In the genomic region with DNA sequence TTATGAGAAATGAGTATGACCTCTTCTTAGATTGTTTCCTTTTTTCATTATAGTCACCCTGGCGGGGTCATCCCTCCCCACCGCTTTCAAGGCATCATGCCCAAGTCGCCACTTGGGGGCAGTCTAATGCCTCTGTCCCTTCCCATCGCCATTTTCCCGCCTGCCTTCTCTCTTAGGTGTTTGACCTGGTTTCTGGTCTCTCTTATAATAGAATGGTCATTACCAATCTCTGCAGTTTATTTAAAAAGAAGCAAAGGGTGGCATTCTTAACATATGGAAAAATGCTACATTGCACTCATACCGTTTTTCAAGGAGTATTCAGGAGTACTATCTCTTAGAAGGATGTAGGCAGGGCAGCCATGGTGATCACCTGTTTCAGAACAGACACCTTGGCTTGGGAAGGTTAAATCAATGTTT, we compare ENCODE assay signal across 8 cellular contexts. TPM values are rescaled to one million over a fixed set of nuclear protein-coding genes. Genes with fewer than 3 reads are reported as not detected.
DNase-seq lines count a peak whose midpoint lies in the region; ATAC-seq, FAIRE-seq and TF ChIP-seq lines count a peak whose summit lies in the region.

No MANE protein-coding gene starts in this region.

- BruUV-seq in HCT116 (replicated peaks; lab: Mats Ljungman, UMichigan) (no TSS peak), K562 (replicated peaks; lab: Mats Ljungman, UMichigan) (no TSS peak)

- H3K9me2 ChIP-seq in HCT116 (ENCODE audit: insufficient read depth) = no peaks in the 10 kb centered on the region

- 0 out of 2 replicates have a peak, but pooled peaks have one; percentile 2 for TF ChIP-seq EP300 in K562 (IDR thresholded peaks at IDR 0.05; ENCODE audit: low read length)

- H3K9me1 ChIP-seq in K562 (ENCODE audit: control insufficient read depth, insufficient read depth, low read length) = no peaks in the 10 kb centered on the region

- ATAC-seq in HCT116 = peak; percentile 97
- ATAC-seq in K562 = peak; percentile 96
- ATAC-seq in HG02571 (IDR thresholded peaks at IDR 0.05; ENCODE audit: unreplicated experiment) = no peak

- H3K9ac ChIP-seq in HCT116 (ENCODE audit: low read length) = no peak overlapping the region
- H3K9ac ChIP-seq in K562 (ENCODE audit: insufficient read depth in 1 of 2, low read depth in 2 of 2, low read length in 2 of 2) = no peak overlapping the region

- H2AFZ ChIP-seq in HCT116 (ENCODE audit: low read depth, low read length, poor library complexity, severe bottlenecking) = peak overlapping the region; percentile 100
- peak overlapping the region; percentile 73 for H2AFZ ChIP-seq in K562 (ENCODE audit: low read depth, low read length)

- no peak for TF ChIP-seq POLR2A in HCT116 (IDR thresholded peaks at IDR 0.05; ENCODE audit: borderline replicate concordance, extremely low read depth, insufficient read depth, insufficient read length)
- no peak for TF ChIP-seq POLR2A in K562 (conservative IDR thresholded peaks at IDR 0.05)

- RAD21 ChIA-PET in HCT116 (lab: Charles Lee; ENCODE audit: low non-redundant PET in 1 of 2, low total read pairs in 2 of 2, uncharacterized antibody in 2 of 2, unreplicated experiment in 2 of 2) = interaction anchor here in 1 of 2 experiments (1.4 kb wide), 1 partner anchor 328 kb away, joined by 3 read pairs; no protein-coding TSS in a partner anchor

- FAIRE-seq in TTC549 (lab: Jason Lieb, UNC) (peak; percentile 95), K562 (lab: Jason Lieb, UNC) (peak; percentile 87)

- H3K4me2 ChIP-seq in HCT116 (ENCODE audit: low read length) (peak overlapping the region; percentile 20; the same call in 1 of the 2 replicates), K562 (ENCODE audit: insufficient read depth, low read length) (no peak overlapping the region)

- H3K4me1 ChIP-seq in HCT116 (ENCODE audit: control insufficient read depth in 1 of 2, insufficient read depth in 2 of 2, low read length in 2 of 2) (0 out of 4 replicates have a peak, but pooled peaks cover 0 to 3% of the 10 kb centered on the region in 2 experiments), K562 (replicated peaks in 1 of 2; ENCODE audit: control insufficient read depth in 2 of 2, insufficient read depth in 2 of 2, low read length in 2 of 2) (peaks cover 0 to 10% of the 10 kb centered on the region in 2 experiments; a peak in 2 of 5 replicates)

- no peaks in the 10 kb centered on the region for H3K79me2 ChIP-seq in HCT116 (ENCODE audit: insufficient read depth, low read length)
- H3K79me2 ChIP-seq in K562 (ENCODE audit: control insufficient read depth, insufficient read depth, low read length) = no peaks in the 10 kb centered on the region

- no peaks in the 10 kb centered on the region for H4K20me1 ChIP-seq in HCT116 (ENCODE audit: insufficient read depth)
- H4K20me1 ChIP-seq in K562 (replicated peaks; ENCODE audit: control insufficient read depth, insufficient read depth, low read length) = no peaks in the 10 kb centered on the region

- no peak overlapping the region for H3K4me3 ChIP-seq in HCT116 (replicated peaks in 1 of 2; ENCODE audit: low read depth in 1 of 2, low read length in 2 of 2)
- no peak overlapping the region for H3K4me3 ChIP-seq in K562

- TF ChIP-seq CTCF in HCT116 (IDR thresholded peaks at IDR 0.05 in 2 of 3, conservative IDR thresholded peaks at IDR 0.05 in 1 of 3; ENCODE audit: borderline replicate concordance in 1 of 3, insufficient read depth in 1 of 3, low read depth in 2 of 3, low read length in 2 of 3) = peak; percentile 84 to 94 (median 91)
- peak; percentile 93 to 98 (median 97) for TF ChIP-seq CTCF in K562 (IDR thresholded peaks at IDR 0.05 in 2 of 3, conservative IDR thresholded peaks at IDR 0.05 in 1 of 3; ENCODE audit: insufficient read depth in 2 of 3, low read depth in 1 of 3, low read length in 3 of 3)

- intact Hi-C loops in HCT116 (cut with micrococcal nuclease) = loop anchor here (2.0 to 5.0 kb wide), 5 partner anchors 99 to 633 kb away; partner anchors contain the start of gene XPR1
- intact Hi-C loops in K562 (cut with micrococcal nuclease) = loop anchor here (1.0 to 2.0 kb wide), 5 partner anchors 17 to 327 kb away; partner anchors contain the start of gene XPR1

- CTCF ChIA-PET in HCT116 (lab: Charles Lee) = interaction anchor here (2.8 kb wide), 1 partner anchor 329 kb away, joined by 18 read pairs; no protein-coding TSS in a partner anchor
- CTCF ChIA-PET in K562 (lab: Yijun Ruan, JAX; ENCODE audit: low intra/inter-chr PET ratio) = interaction anchor here (0.8 to 4.0 kb wide), 3 partner anchors 18 to 330 kb away, joined by 3 to 54 read pairs (median 5); no protein-coding TSS in a partner anchor

- peak; percentile 94 for TF ChIP-seq RAD21 in HCT116 (IDR thresholded peaks at IDR 0.05; ENCODE audit: low read depth)
- TF ChIP-seq RAD21 in K562 (CRISPR knock-in tag; conservative IDR thresholded peaks at IDR 0.05 in 1 of 2, IDR thresholded peaks at IDR 0.05 in 1 of 2) = peak; percentile 99

- H3K9me3 ChIP-seq in HCT116 (ENCODE audit: control insufficient read depth in 1 of 2, insufficient read depth in 1 of 2, low read depth in 1 of 2, low read length in 2 of 2) = no peaks in the 10 kb centered on the region
- no peaks in the 10 kb centered on the region for H3K9me3 ChIP-seq in K562 (replicated peaks; ENCODE audit: control insufficient read depth, insufficient read depth, low read depth, low read length)

- H3K27me3 ChIP-seq in HCT116 (ENCODE audit: insufficient read depth, low read length) (no peaks in the 10 kb centered on the region), K562 (ENCODE audit: control insufficient read depth in 2 of 2, insufficient read depth in 2 of 2, low read length in 2 of 2) (no peaks in the 10 kb centered on the region)

- peak; percentile 84 for DNase-seq in DMS 273 (lab: John Stamatoyannopoulos, UW; ENCODE audit: unreplicated experiment)
- peak; percentile 56 for DNase-seq in HCT116 (ENCODE audit: low read depth, low spot score)
- peak; percentile 71 to 81 for DNase-seq in NCI-H2081 (lab: John Stamatoyannopoulos, UW)
- DNase-seq in K562 (ENCODE audit: extremely low read depth in 1 of 4, low spot score in 3 of 4) = peak; percentile 85 to 93 (median 88)
- peak; percentile 84 for DNase-seq in iPS-NIHi7 (ENCODE audit: extremely low spot score)
- peak; percentile 39 to 59 (median 52) for DNase-seq in stimulated activated CD4-positive, alpha-beta T cell treated with anti-CD3 and anti-CD28 coated beads, Interleukin-1b, Interleukin-23, amount 100 ng/mL, for 24 hours (ENCODE audit: low read depth in 4 of 4, low spot score in 1 of 4)

- H3K27ac ChIP-seq in HCT116 (ENCODE audit: low read depth, low read length) (no peak overlapping the region), K562 (ENCODE audit: extremely low read depth, low read depth, low read length) (no peak overlapping the region)

- 2% methylated on average over 6 of the region's 6 CpGs for WGBS in K562 (ENCODE audit: insufficient coverage, low coverage, missing lambda C conversion rate)

- in situ Hi-C loops in K562 (cut with MboI) = no loop called here

- POLR2A ChIA-PET in HCT116 (lab: Charles Lee) (no interaction called here), K562 (lab: Yijun Ruan, JAX) (no interaction called here)

- H3K36me3 ChIP-seq in HCT116 (ENCODE audit: control insufficient read depth in 1 of 2, insufficient read depth in 2 of 2, low read length in 2 of 2) (no peaks in the 10 kb centered on the region), K562 (ENCODE audit: control insufficient read depth, insufficient read depth, low read length) (no peaks in the 10 kb centered on the region)

TF ChIP-seq in K562, 482 proteins besides CTCF, POLR2A, EP300 and RAD21 (continues in another document):
- TF ChIP-seq HMG20B (CRISPR knock-in tag; IDR thresholded peaks at IDR 0.05) (no peak), NCOA1 (IDR thresholded peaks at IDR 0.05; ENCODE audit: low read depth) (no peak)

RNA-seq across cellular contexts. Expression of gene OVAAL, which starts 25.2 kb away (rescaled TPM):
- total RNA-seq in HCT116 (2021; ENCODE audit: unreplicated experiment) (not detected), K562 (2014; rRNA removed) (0.18 TPM in 1 of 2 replicates, not detected in the other), K562 (2014; rRNA removed; fragmentation: Illumina TruSeq; extraction: Trizol) (0.07 and 0.16 TPM in 2 replicates), K562 (2015; rRNA removed; fragmentation: Illumina TruSeq; extraction: Trizol) (not detected in 2 replicates), K562 (2021) (not detected in 2 replicates)
- polyA plus RNA-seq in HCT116 (2012) = not detected in 2 replicates
- total RNA-seq in K562 (2011; cell fraction: chromatin; rRNA removed; ENCODE audit: low replicate concordance) = not detected in 2 replicates
- not detected in 2 replicates for total RNA-seq in K562 (2011; cell fraction: nucleolus; rRNA removed)
- not detected in 2 replicates for total RNA-seq in K562 (2011; cell fraction: nucleoplasm; rRNA removed)
- polyA plus RNA-seq in K562 (2011; rRNA removed) (0.04 and 0.08 TPM in 2 replicates), K562 (2014; fragmentation: Illumina TruSeq; extraction: Trizol) (0.14 and 0.18 TPM in 2 replicates), K562 (2014; fragmentation: Nextera tagmentation; extraction: Ambion mirVana) (under 1 TPM in 1 of 2 experiments, not detected in 1; 0.04 TPM), K562 (2014; rRNA removed) (0.18 TPM in 1 of 2 replicates, not detected in the other)
- 0.09 TPM in 1 of 2 replicates, not detected in the other for polyA plus RNA-seq in K562 (2011; cell fraction: cytosol; rRNA removed)
- polyA plus RNA-seq in K562 (2011; cell fraction: nucleus; rRNA removed) = not detected in 2 replicates
- polyA plus RNA-seq in K562 (2012) = 0.06 TPM in 1 of 2 replicates, not detected in the other
- polyA minus RNA-seq in K562 (2011; rRNA and poly(A)+ RNA removed) = not detected in 2 replicates
- not detected in 2 replicates for polyA minus RNA-seq in K562 (2011; cell fraction: cytosol; rRNA and poly(A)+ RNA removed)
- polyA minus RNA-seq in K562 (2011; cell fraction: nucleus; rRNA and poly(A)+ RNA removed) = not detected in 2 replicates

RNA-seq across cellular contexts. Expression of gene ACBD6, which starts 31.2 kb away (rescaled TPM):
- 43.2 TPM for total RNA-seq in HCT116 (2021; ENCODE audit: unreplicated experiment)
- polyA plus RNA-seq in HCT116 (2012) = 49.7 and 54.4 TPM in 2 replicates
- 131 and 137 TPM in 2 replicates for total RNA-seq in K562 (2011; cell fraction: chromatin; rRNA removed; ENCODE audit: low replicate concordance)
- 44.4 and 57.6 TPM in 2 replicates for total RNA-seq in K562 (2011; cell fraction: nucleolus; rRNA removed)
- total RNA-seq in K562 (2011; cell fraction: nucleoplasm; rRNA removed) = 97.7 and 139 TPM in 2 replicates
- 96.7 and 100 TPM in 2 replicates for total RNA-seq in K562 (2014; rRNA removed)
- total RNA-seq in K562 (2014; rRNA removed; fragmentation: Illumina TruSeq; extraction: Trizol) = 90.0 and 94.3 TPM in 2 replicates
- 107 and 109 TPM in 2 replicates for total RNA-seq in K562 (2015; rRNA removed; fragmentation: Illumina TruSeq; extraction: Trizol)
- 67.7 and 69.8 TPM in 2 replicates for total RNA-seq in K562 (2021)
- polyA plus RNA-seq in K562 (2011; rRNA removed) = 74.2 and 77.7 TPM in 2 replicates
- polyA plus RNA-seq in K562 (2011; cell fraction: cytosol; rRNA removed) = 57.4 and 72.2 TPM in 2 replicates
- 122 and 155 TPM in 2 replicates for polyA plus RNA-seq in K562 (2011; cell fraction: nucleus; rRNA removed)
- 96.5 and 113 TPM in 2 replicates for polyA plus RNA-seq in K562 (2012)
- 61.9 and 70.4 TPM in 2 replicates for polyA plus RNA-seq in K562 (2014; fragmentation: Illumina TruSeq; extraction: Trizol)
- polyA plus RNA-seq in K562 (2014; fragmentation: Nextera tagmentation; extraction: Ambion mirVana) = 10 to 100 TPM; 16.9 to 27.1 TPM
- polyA plus RNA-seq in K562 (2014; rRNA removed) = 83.4 and 85.7 TPM in 2 replicates
- polyA minus RNA-seq in K562 (2011; rRNA and poly(A)+ RNA removed) = 135 and 141 TPM in 2 replicates
- polyA minus RNA-seq in K562 (2011; cell fraction: cytosol; rRNA and poly(A)+ RNA removed) = 44.7 and 45.5 TPM in 2 replicates
- 45.8 and 86.9 TPM in 2 replicates for polyA minus RNA-seq in K562 (2011; cell fraction: nucleus; rRNA and poly(A)+ RNA removed)
